In genomic region chr15:46879067-46879770, GRCh38 we compare ENCODE assay signal across 21 cellular contexts.
DNase-seq lines count a peak whose midpoint lies in the region; TF ChIP-seq lines count a peak whose summit lies in the region.
"Had no signal": no experiment of that assay in that cellular context is flagged by ENCODE, and none has a peak within 500 bp of the region (broad histone marks: within the 10 kb centered on the region; RNA-seq: fewer than 3 reads in every experiment).

No MANE protein-coding gene starts in this region.

- intact Hi-C loops in esophagus muscularis mucosa (cut with DNase I), result no loop called here

- peak; percentile 15 for DNase-seq in NCI-H2171 treated with DMSO at 0.1 percent for 48 hours (lab: John Stamatoyannopoulos, UW)
- no peak for DNase-seq in NCI-H2171 (lab: John Stamatoyannopoulos, UW)
- DNase-seq in OCI-M1 (lab: John Stamatoyannopoulos, UW), result peak; percentile 11
- DNase-seq in epidermal melanocyte (ENCODE audit: insufficient read length, low spot score), result peak; percentile 29
- peak; percentile 2 for DNase-seq in retinal pigment epithelial cell (ENCODE audit: low read depth)
- no peak for DNase-seq in esophagus muscularis mucosa (ENCODE audit: extremely low spot score)
- no peak for DNase-seq in activated naive CD4-positive, alpha-beta T cell (lab: John Stamatoyannopoulos, UW)
- DNase-seq: 8988T; ACHN; BE2C; Calu3; CD8-positive, alpha-beta memory T cell; Karpas-422; NCI-H1092; NCI-H1417 treated with DMSO at 0.1 percent for 48 hours; NCI-H1694 treated with DMSO at 0.1 percent for 48 hours; NCI-H2081; NCI-H446; NCI-H524 treated with DMSO at 0.1 percent for 48 hours; NCI-H774; PC-3 had no signal

- H3K36me3 ChIP-seq in esophagus muscularis mucosa, result no peaks in the 10 kb centered on the region
- H3K36me3 ChIP-seq: BE2C had no signal

- H3K27me3 ChIP-seq in esophagus muscularis mucosa, result no peaks in the 10 kb centered on the region
- H3K27me3 ChIP-seq: BE2C had no signal

- no peak for TF ChIP-seq POLR2A in esophagus muscularis mucosa (IDR thresholded peaks at IDR 0.05; ENCODE audit: low read depth)

- H3K4me1 ChIP-seq in esophagus muscularis mucosa, result no peaks in the 10 kb centered on the region
- H3K4me1 ChIP-seq: BE2C had no signal

- H3K27ac ChIP-seq in esophagus muscularis mucosa (replicated peaks in 1 of 4), result no peak overlapping the region

- no peak for TF ChIP-seq EP300 in esophagus muscularis mucosa (IDR thresholded peaks at IDR 0.05)

- 51% methylated on average over 5 of the region's 5 CpGs for WGBS in esophagus muscularis mucosa

- H3K4me3 ChIP-seq in retinal pigment epithelial cell (ENCODE audit: low read length) (no peak overlapping the region), esophagus muscularis mucosa (no peak overlapping the region)

- no peaks in the 10 kb centered on the region for H3K9me3 ChIP-seq in esophagus muscularis mucosa
- H3K9me3 ChIP-seq: BE2C had no signal

- TF ChIP-seq CTCF in retinal pigment epithelial cell (conservative IDR thresholded peaks at IDR 0.05; ENCODE audit: low read depth, low read length), result no peak
- TF ChIP-seq CTCF in esophagus muscularis mucosa (IDR thresholded peaks at IDR 0.05), result no peak

Comparison
In these comparisons a context has a peak if more than half of its experiments do, and no peak if none do; other contexts are left out.
1. DNase-seq: peak in NCI-H2171 treated with DMSO at 0.1 percent for 48 hours (single experiment), OCI-M1 (single experiment), epidermal melanocyte (single experiment) and retinal pigment epithelial cell (single experiment); none in NCI-H2171 (single experiment), esophagus muscularis mucosa (single experiment) and activated naive CD4-positive, alpha-beta T cell (0 of 4).